ENCODE assay signal across 22 cellular contexts in genomic region chr20:6116763-6117162, GRCh38. TPM values are rescaled to one million over a fixed set of nuclear protein-coding genes. Genes with fewer than 3 reads are reported as not detected.
"Had no signal": no experiment of that assay in that cellular context is flagged by ENCODE, and none has a peak within 500 bp of the region (broad histone marks: within the 10 kb centered on the region; RNA-seq: fewer than 3 reads in every experiment).

No MANE protein-coding gene starts in this region.

- H3K4me3 ChIP-seq: colonic mucosa, esophagus muscularis mucosa, gastroesophageal sphincter, heart left ventricle, hepatocyte, left lung, lower lobe of right lung had no signal

- H3K36me3 ChIP-seq: colonic mucosa, esophagus muscularis mucosa, left lung, lower lobe of right lung had no signal

- H3K4me1 ChIP-seq: colonic mucosa, esophagus muscularis mucosa, gastroesophageal sphincter, left lung, lower lobe of right lung had no signal

- H3K27me3 ChIP-seq: foreskin keratinocyte, hepatocyte had no signal

- ATAC-seq: effector memory CD8-positive, alpha-beta T cell; foreskin keratinocyte; gastroesophageal sphincter; heart left ventricle; left lung; left ventricle myocardium superior; lower lobe of right lung; naive thymus-derived CD4-positive, alpha-beta T cell had no signal

- H3K9me3 ChIP-seq: colonic mucosa, lower lobe of right lung had no signal

- H3K27ac ChIP-seq: colonic mucosa, esophagus muscularis mucosa, foreskin keratinocyte, gastroesophageal sphincter, heart left ventricle, hepatocyte, left lung, lower lobe of right lung had no signal

- DNase-seq: colonic mucosa; cortex of kidney; effector CD8-positive, alpha-beta T cell; effector memory CD8-positive, alpha-beta T cell; endodermal cell; foreskin keratinocyte; heart left ventricle; hypothalamus; immature natural killer cell; islet precursor cell; kidney; kidney glomerular epithelial cell; left lung; left ventricle myocardium superior; lower lobe of right lung; mesenchymal stem cell; naive thymus-derived CD4-positive, alpha-beta T cell had no signal

- FAIRE-seq: endometrium, frontal cortex, kidney had no signal

RNA-seq across cellular contexts. Expression of gene FERMT1, which starts 6.1 kb away (rescaled TPM):
- polyA plus RNA-seq: immature natural killer cell; naive thymus-derived CD4-positive, alpha-beta T cell had no signal
